Comparison of ENCODE assay signal across 17 cellular contexts in the genomic region with DNA sequence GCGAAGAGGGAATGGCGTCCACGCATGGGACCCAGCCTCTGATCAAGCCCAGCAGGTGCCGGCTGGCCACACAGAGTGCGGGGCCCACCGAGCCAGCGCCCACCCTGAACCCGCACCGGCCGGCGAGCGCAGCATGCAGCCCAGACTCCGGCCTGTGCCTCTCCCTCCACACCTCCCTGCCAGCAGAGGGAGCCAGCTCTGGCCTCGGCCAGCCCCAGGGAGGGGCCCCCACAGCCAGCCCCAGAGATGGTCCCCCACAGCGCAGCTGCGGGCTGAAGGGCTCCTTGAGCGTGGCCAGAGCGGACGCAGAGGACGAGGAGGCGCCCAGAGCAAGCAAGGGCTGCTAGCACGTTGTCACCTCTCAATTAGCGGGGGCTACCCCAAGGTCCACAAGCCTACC.
"Had no signal": no experiment of that assay in that cellular context is flagged by ENCODE, and none has a peak within 500 bp of the region (broad histone marks: within the 10 kb centered on the region; RNA-seq: fewer than 3 reads in every experiment).

No MANE protein-coding gene starts in this region.

- H3K36me3 ChIP-seq: gastrocnemius medialis, heart right ventricle, neutrophil, suprapubic skin, upper lobe of left lung had no signal

- H3K4me3 ChIP-seq: gastrocnemius medialis, heart right ventricle, suprapubic skin, upper lobe of left lung had no signal

- DNase-seq: activated CD4-positive, alpha-beta T cell treated with anti-CD3 and anti-CD28 coated beads for 1 hour; activated CD4-positive, alpha-beta T cell treated with anti-CD3 and anti-CD28 coated beads, Interleukin-2, amount 50 U/mL, for 4 hours; activated naive CD4-positive, alpha-beta T cell; activated naive CD8-positive, alpha-beta T cell treated with anti-CD3 and anti-CD28 coated beads, Interleukin-2, amount 10 ng/mL, durations not matched to agents 7 days and 5 days; activated T-cell treated with anti-CD3 and anti-CD28 coated beads for 4 hours; cerebellar nuclear complex; erythroblast; gastrocnemius medialis; heart right ventricle; naive thymus-derived CD8-positive, alpha-beta T cell; retina; stimulated activated CD4-positive, alpha-beta T cell treated with anti-CD3 and anti-CD28 coated beads, Interleukin-2, amount 100 ng/mL, for 48 hours had no signal

- H3K27ac ChIP-seq: gastrocnemius medialis, heart right ventricle, neutrophil, parathyroid adenoma, suprapubic skin, upper lobe of left lung had no signal

- H3K27me3 ChIP-seq: gastrocnemius medialis, heart right ventricle, neutrophil, suprapubic skin, upper lobe of left lung had no signal

- H3K4me1 ChIP-seq: gastrocnemius medialis, heart right ventricle, parathyroid adenoma, suprapubic skin, upper lobe of left lung had no signal

- ATAC-seq: gastrocnemius medialis; left lobe of liver; naive thymus-derived CD8-positive, alpha-beta T cell had no signal

- H3K9me3 ChIP-seq: gastrocnemius medialis, heart right ventricle, neutrophil, suprapubic skin, upper lobe of left lung had no signal
